ENCODE assay signal across 1 cellular context in genomic region chr10:14954001-14954770, GRCh38.
A peak's percentile ranks its signal among the peaks of the same experiment; 100 is the strongest.
TF ChIP-seq lines count a peak whose summit lies in the region.

DCLRE1C (minus strand) TSS chr10:14954096; CDS start chr10:14954010, 86 bp downstream.

TF ChIP-seq in K562, 482 proteins besides CTCF, POLR2A, EP300 and RAD21 (continued from another document and continues in another):
- TF ChIP-seq FOXP1 (CRISPR knock-in tag; IDR thresholded peaks at IDR 0.05) (peak; percentile 20; the same call in 1 of the 2 replicates), ETV6 (IDR thresholded peaks at IDR 0.05; ENCODE audit: borderline replicate concordance in 1 of 2, low read depth in 2 of 2, low read length in 1 of 2) (peak in 1 of 2 experiments; percentile 77; a peak in 1 of 4 replicates), ETV6 (CRISPR knock-in tag; IDR thresholded peaks at IDR 0.05; ENCODE audit: borderline replicate concordance) (0 out of 2 replicates have a peak, but pooled peaks have one; percentile 62), MXD1 (CRISPR knock-in tag; IDR thresholded peaks at IDR 0.05; ENCODE audit: borderline replicate concordance, poor library complexity, severe bottlenecking) (peak; percentile 5), RB1 (IDR thresholded peaks at IDR 0.05; ENCODE audit: low read depth) (peak; percentile 69; the same call in 1 of the 2 replicates), ZC3H4 (CRISPR knock-in tag; IDR thresholded peaks at IDR 0.05; ENCODE audit: borderline replicate concordance) (no peak), SMAD4 (CRISPR knock-in tag; conservative IDR thresholded peaks at IDR 0.05) (peak; percentile 43; the same call in 1 of the 2 replicates), TEAD1 (CRISPR knock-in tag; IDR thresholded peaks at IDR 0.05) (no peak; a peak in 1 of 4 replicates), POLR2AphosphoS5 (IDR thresholded peaks at IDR 0.05; ENCODE audit: control insufficient read depth, insufficient read depth, low read depth, low read length) (peak; percentile 76; the same call in 1 of the 2 replicates), TRIM24 (IDR thresholded peaks at IDR 0.05) (no peak), CBX3 (IDR thresholded peaks at IDR 0.05; ENCODE audit: borderline replicate concordance in 1 of 2, low read length in 2 of 2) (peak in 1 of 2 experiments; percentile 54; a peak in 1 of 3 replicates), GATA2 (CRISPR knock-in tag; IDR thresholded peaks at IDR 0.05) (no peak), SMARCA5 (IDR thresholded peaks at IDR 0.05) (no peak), SRSF9 (IDR thresholded peaks at IDR 0.05; ENCODE audit: borderline replicate concordance, low read depth, low read length) (no peak), KLF1 (tag; IDR thresholded peaks at IDR 0.05) (no peak; the same call in none of the 2 replicates), HIVEP1 (CRISPR knock-in tag; IDR thresholded peaks at IDR 0.05) (no peak), HNRNPUL1 (IDR thresholded peaks at IDR 0.05; ENCODE audit: low read length) (no peak), MXI1 (IDR thresholded peaks at IDR 0.05; ENCODE audit: low read depth, low read length) (peak; percentile 39; the same call in 1 of the 2 replicates), XRCC5 (IDR thresholded peaks at IDR 0.05; ENCODE audit: low read depth, low read length) (peak; percentile 68; the same call in 1 of the 2 replicates), SAP30 (IDR thresholded peaks at IDR 0.05; ENCODE audit: borderline replicate concordance, insufficient read depth, low read depth, low read length, poor library complexity, severe bottlenecking) (peak; percentile 96), GABPB1 (CRISPR knock-in tag; IDR thresholded peaks at IDR 0.05) (peak; percentile 89), ZNF79 (CRISPR knock-in tag; IDR thresholded peaks at IDR 0.05; ENCODE audit: low read depth) (no peak), SMAD2 (IDR thresholded peaks at IDR 0.05; ENCODE audit: low read depth, low read length) (no peak), SLC30A9 (CRISPR knock-in tag; IDR thresholded peaks at IDR 0.05) (no peak), ZBTB17 (CRISPR knock-in tag; IDR thresholded peaks at IDR 0.05) (no peak), DACH1 (IDR thresholded peaks at IDR 0.05; ENCODE audit: partially characterized antibody) (no peak), ZNF644 (tag; IDR thresholded peaks at IDR 0.05; ENCODE audit: low read depth) (0 out of 2 replicates have a peak, but pooled peaks have one; percentile 48), PHTF2 (CRISPR knock-in tag; IDR thresholded peaks at IDR 0.05) (no peak), SP1 (CRISPR knock-in tag; IDR thresholded peaks at IDR 0.05) (peak; percentile 84), ZNF696 (CRISPR knock-in tag; conservative IDR thresholded peaks at IDR 0.05) (no peak), ZFX (CRISPR knock-in tag; IDR thresholded peaks at IDR 0.05) (peak; percentile 79), TAF9B (IDR thresholded peaks at IDR 0.05; ENCODE audit: partially characterized antibody) (peak; percentile 77), FOXA3 (CRISPR knock-in tag; conservative IDR thresholded peaks at IDR 0.05 in 1 of 2, IDR thresholded peaks at IDR 0.05 in 1 of 2) (no peak), HEY1 (CRISPR knock-in tag; IDR thresholded peaks at IDR 0.05; ENCODE audit: borderline replicate concordance) (no peak), PRPF4 (IDR thresholded peaks at IDR 0.05; ENCODE audit: insufficient read depth, low read depth, low read length, poor library complexity, severe bottlenecking) (no peak), ZNF778 (CRISPR knock-in tag; IDR thresholded peaks at IDR 0.05) (no peak), TRIM25 (IDR thresholded peaks at IDR 0.05; ENCODE audit: borderline replicate concordance) (no peak; the same call in 1 of the 2 replicates), NCOA6 (IDR thresholded peaks at IDR 0.05) (no peak), ZNF3 (CRISPR knock-in tag; IDR thresholded peaks at IDR 0.05) (no peak), USF1 (CRISPR knock-in tag; IDR thresholded peaks at IDR 0.05) (0 out of 2 replicates have a peak, but pooled peaks have one; percentile 29), DIDO1 (tag; IDR thresholded peaks at IDR 0.05; ENCODE audit: low read depth) (0 out of 2 replicates have a peak, but pooled peaks have one; percentile 51), ZNF121 (CRISPR knock-in tag; conservative IDR thresholded peaks at IDR 0.05) (0 out of 2 replicates have a peak, but pooled peaks have one; percentile 4), YY1 (IDR thresholded peaks at IDR 0.05; ENCODE audit: borderline replicate concordance in 1 of 3, control insufficient read depth in 1 of 3, extremely low read depth in 1 of 3, insufficient read depth in 3 of 3, insufficient read length in 1 of 3, insufficient replicate concordance in 2 of 3, low read depth in 1 of 3, low read length in 2 of 3) (no peak), SMARCE1 (IDR thresholded peaks at IDR 0.05) (peak; percentile 47; the same call in 1 of the 2 replicates), FOXA1 (IDR thresholded peaks at IDR 0.05; ENCODE audit: borderline replicate concordance) (no peak), ZFP1 (CRISPR knock-in tag; IDR thresholded peaks at IDR 0.05) (no peak), KDM4B (IDR thresholded peaks at IDR 0.05; ENCODE audit: borderline replicate concordance in 2 of 2, low read depth in 1 of 2) (no peak), SFPQ (IDR thresholded peaks at IDR 0.05; ENCODE audit: low read depth, low read length) (no peak), ATF7 (IDR thresholded peaks at IDR 0.05) (peak; percentile 62; the same call in 1 of the 2 replicates), ZNF324 (CRISPR knock-in tag; IDR thresholded peaks at IDR 0.05) (no peak), ATF2 (CRISPR knock-in tag; IDR thresholded peaks at IDR 0.05) (no peak), ZNF263 (CRISPR knock-in tag; IDR thresholded peaks at IDR 0.05; ENCODE audit: borderline replicate concordance) (0 out of 2 replicates have a peak, but pooled peaks have one; percentile 16), RBM15 (IDR thresholded peaks at IDR 0.05; ENCODE audit: insufficient read depth, low read length) (no peak)
- TF ChIP-seq, protein P1, sequence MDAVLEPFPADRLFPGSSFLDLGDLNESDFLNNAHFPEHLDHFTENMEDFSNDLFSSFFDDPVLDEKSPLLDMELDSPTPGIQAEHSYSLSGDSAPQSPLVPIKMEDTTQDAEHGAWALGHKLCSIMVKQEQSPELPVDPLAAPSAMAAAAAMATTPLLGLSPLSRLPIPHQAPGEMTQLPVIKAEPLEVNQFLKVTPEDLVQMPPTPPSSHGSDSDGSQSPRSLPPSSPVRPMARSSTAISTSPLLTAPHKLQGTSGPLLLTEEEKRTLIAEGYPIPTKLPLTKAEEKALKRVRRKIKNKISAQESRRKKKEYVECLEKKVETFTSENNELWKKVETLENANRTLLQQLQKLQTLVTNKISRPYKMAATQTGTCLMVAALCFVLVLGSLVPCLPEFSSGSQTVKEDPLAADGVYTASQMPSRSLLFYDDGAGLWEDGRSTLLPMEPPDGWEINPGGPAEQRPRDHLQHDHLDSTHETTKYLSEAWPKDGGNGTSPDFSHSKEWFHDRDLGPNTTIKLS (IDR thresholded peaks at IDR 0.05; ENCODE audit: borderline replicate concordance, low read depth), result peak; percentile 82; the same call in 1 of the 2 replicates
- TF ChIP-seq, protein P2, sequence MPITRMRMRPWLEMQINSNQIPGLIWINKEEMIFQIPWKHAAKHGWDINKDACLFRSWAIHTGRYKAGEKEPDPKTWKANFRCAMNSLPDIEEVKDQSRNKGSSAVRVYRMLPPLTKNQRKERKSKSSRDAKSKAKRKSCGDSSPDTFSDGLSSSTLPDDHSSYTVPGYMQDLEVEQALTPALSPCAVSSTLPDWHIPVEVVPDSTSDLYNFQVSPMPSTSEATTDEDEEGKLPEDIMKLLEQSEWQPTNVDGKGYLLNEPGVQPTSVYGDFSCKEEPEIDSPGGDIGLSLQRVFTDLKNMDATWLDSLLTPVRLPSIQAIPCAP (CRISPR knock-in tag; IDR thresholded peaks at IDR 0.05; ENCODE audit: borderline replicate concordance), result peak; percentile 61; the same call in 1 of the 2 replicates
- TF ChIP-seq, protein P3, sequence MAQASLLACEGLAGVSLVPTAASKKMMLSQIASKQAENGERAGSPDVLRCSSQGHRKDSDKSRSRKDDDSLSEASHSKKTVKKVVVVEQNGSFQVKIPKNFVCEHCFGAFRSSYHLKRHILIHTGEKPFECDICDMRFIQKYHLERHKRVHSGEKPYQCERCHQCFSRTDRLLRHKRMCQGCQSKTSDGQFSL (CRISPR knock-in tag; IDR thresholded peaks at IDR 0.05), result no peak
- TF ChIP-seq, protein P3 (tag; IDR thresholded peaks at IDR 0.05), result no peak
- TF ChIP-seq, protein P4, sequence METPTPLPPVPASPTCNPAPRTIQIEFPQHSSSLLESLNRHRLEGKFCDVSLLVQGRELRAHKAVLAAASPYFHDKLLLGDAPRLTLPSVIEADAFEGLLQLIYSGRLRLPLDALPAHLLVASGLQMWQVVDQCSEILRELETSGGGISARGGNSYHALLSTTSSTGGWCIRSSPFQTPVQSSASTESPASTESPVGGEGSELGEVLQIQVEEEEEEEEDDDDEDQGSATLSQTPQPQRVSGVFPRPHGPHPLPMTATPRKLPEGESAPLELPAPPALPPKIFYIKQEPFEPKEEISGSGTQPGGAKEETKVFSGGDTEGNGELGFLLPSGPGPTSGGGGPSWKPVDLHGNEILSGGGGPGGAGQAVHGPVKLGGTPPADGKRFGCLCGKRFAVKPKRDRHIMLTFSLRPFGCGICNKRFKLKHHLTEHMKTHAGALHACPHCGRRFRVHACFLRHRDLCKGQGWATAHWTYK (CRISPR knock-in tag; IDR thresholded peaks at IDR 0.05), result 0 out of 2 replicates have a peak, but pooled peaks have one; percentile 37
